ENCODE assay signal across 8 cellular contexts in the genomic region with DNA sequence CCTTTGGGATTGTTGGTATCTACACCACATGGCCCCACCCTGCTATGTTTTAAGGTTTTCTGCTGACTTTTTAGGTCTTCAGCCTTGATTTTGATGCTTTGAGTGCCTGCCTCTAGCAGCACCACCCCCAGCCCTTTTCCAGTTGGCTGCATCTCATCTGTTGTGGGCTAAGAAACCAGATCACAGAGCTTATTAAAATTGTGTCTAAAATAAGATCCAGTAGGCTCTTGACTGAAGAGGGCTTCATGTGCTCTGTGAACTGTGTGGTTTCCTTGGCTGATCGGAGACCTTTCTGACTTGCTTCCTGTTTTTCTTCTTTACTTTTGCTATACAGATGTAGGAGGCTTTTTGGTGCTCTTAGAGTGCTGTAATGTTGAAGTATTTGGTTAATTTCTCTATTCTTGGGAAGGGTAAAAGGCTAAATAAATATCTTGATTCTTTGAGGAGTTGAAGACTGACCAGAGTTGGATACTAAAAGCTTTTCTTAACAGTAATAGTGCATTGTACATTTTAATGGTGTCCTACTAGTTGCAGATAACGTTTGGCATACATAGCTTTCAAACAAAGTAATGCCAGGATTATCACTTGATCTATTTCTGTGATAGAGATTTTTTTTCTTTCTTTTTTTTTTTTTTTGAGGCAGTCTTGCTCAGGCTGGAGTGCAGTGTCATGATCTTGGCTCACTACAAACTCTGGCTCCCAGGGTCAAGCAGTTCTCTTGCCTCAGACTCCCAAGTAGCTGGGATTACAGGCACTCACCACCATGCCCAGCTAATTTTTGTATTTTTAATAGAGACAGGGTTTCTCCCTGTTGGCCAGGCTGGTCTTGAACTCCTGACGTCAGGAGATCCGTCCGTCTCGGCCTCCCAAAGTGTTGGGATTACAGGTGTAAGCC. TPM values are rescaled to one million over a fixed set of nuclear protein-coding genes. Genes with fewer than 3 reads are reported as not detected.
A peak's percentile ranks its signal among the peaks of the same experiment; 100 is the strongest.
DNase-seq lines count a peak whose midpoint lies in the region; ATAC-seq and TF ChIP-seq lines count a peak whose summit lies in the region.

No MANE protein-coding gene starts in this region.

- H3K9me3 ChIP-seq in adrenal gland (replicated peaks in 1 of 3) (no peaks in the 10 kb centered on the region), testis (no peaks in the 10 kb centered on the region)

- TF ChIP-seq POLR2A in GM18505 (IDR thresholded peaks at IDR 0.05; ENCODE audit: borderline replicate concordance, extremely low read depth, insufficient read depth, insufficient read length) = no peak
- TF ChIP-seq POLR2A in adrenal gland (IDR thresholded peaks at IDR 0.05) = no peak
- no peak for TF ChIP-seq POLR2A in testis (IDR thresholded peaks at IDR 0.05)

- H3K4me1 ChIP-seq in adrenal gland (replicated peaks in 1 of 2) (peaks cover 19 to 66% of the 10 kb centered on the region in 2 donors), testis (peaks cover 34% of the 10 kb centered on the region)

- H3K27me3 ChIP-seq in adrenal gland (no peaks in the 10 kb centered on the region), testis (no peaks in the 10 kb centered on the region)

- TF ChIP-seq CTCF in adrenal gland (IDR thresholded peaks at IDR 0.05) = no peak
- TF ChIP-seq CTCF in testis (IDR thresholded peaks at IDR 0.05) = no peak

- peak overlapping the region in 1 of 4 donors; percentile 17 for H3K4me3 ChIP-seq in adrenal gland
- H3K4me3 ChIP-seq in testis = no peak overlapping the region

- intact Hi-C loops in adrenal gland (cut with DNase I) (no loop called here), testis (cut with DNase I; ENCODE audit: low total_unique reads) (no loop called here)

- DNase-seq in RPMI7951 (ENCODE audit: low read depth) (peak; percentile 25), adrenal gland (peak in 4 of 7 donors; percentile 46 to 68 (median 55)), myocyte (ENCODE audit: low read depth) (peak; percentile 74), DMS114 treated with DMSO at 0.1 percent for 48 hours (lab: John Stamatoyannopoulos, UW; ENCODE audit: unreplicated experiment) (no peak), NCI-H2029 treated with DMSO at 0.1 percent for 48 hours (lab: John Stamatoyannopoulos, UW) (no peak), testis (no peak)

- H3K36me3 ChIP-seq in adrenal gland (replicated peaks in 1 of 2) = no peaks in the 10 kb centered on the region
- H3K36me3 ChIP-seq in testis (ENCODE audit: low read depth, missing control alignments) = no peaks in the 10 kb centered on the region

- H3K27ac ChIP-seq in adrenal gland = peak overlapping the region in 4 of 5 donors; percentile 23 to 68 (median 46)
- H3K27ac ChIP-seq in testis = peak overlapping the region in 1 of 2 donors; percentile 3

- ATAC-seq in GM18505 (IDR thresholded peaks at IDR 0.05; ENCODE audit: unreplicated experiment) (peak; percentile 33), HG02610 (IDR thresholded peaks at IDR 0.05; ENCODE audit: unreplicated experiment) (peak; percentile 49)

- WGBS in adrenal gland, 4 donors = 55 to 75% (median 68%) methylated on average over 4 to 6 of the region's 6 CpGs
- 54 to 69% methylated on average over 6 of the region's 6 CpGs for WGBS in testis, 2 donors

RNA-seq across cellular contexts. Expression of gene UBE2D2, which starts 4.5 kb away (rescaled TPM):
- total RNA-seq in RPMI7951 (2014; rRNA removed; shearing (Covaris generic)) = 75.7 and 83.7 TPM in 2 replicates
- 100 to 1,000 TPM in 2 of 8 donors, 10 to 100 TPM in 6; 73.3 to 149 (median 84.9) TPM for total RNA-seq in adrenal gland
- 100 to 1,000 TPM in 1 of 3 donors, 10 to 100 TPM in 2; 43.5 to 189 (median 53.6) TPM for polyA plus RNA-seq in adrenal gland
- total RNA-seq in myocyte = 89.1 and 130 TPM in 2 replicates
- polyA plus RNA-seq in myocyte (2012) = 136 TPM
- total RNA-seq in testis = 100 to 1,000 TPM; 102 to 116 TPM
- 386 TPM for polyA plus RNA-seq in testis (ENCODE audit: insufficient read depth, low read depth, low replicate concordance)

Comparison
In these comparisons a context has a peak if more than half of its experiments do, and no peak if none do; other contexts are left out.
1. DNase-seq: peak in RPMI7951 (single experiment), adrenal gland (4 of 7) and myocyte (single experiment); none in DMS114 treated with DMSO at 0.1 percent for 48 hours (single experiment), NCI-H2029 treated with DMSO at 0.1 percent for 48 hours (single experiment) and testis (single experiment).